8 cellular contexts compared by ENCODE assay signal in the genomic region with DNA sequence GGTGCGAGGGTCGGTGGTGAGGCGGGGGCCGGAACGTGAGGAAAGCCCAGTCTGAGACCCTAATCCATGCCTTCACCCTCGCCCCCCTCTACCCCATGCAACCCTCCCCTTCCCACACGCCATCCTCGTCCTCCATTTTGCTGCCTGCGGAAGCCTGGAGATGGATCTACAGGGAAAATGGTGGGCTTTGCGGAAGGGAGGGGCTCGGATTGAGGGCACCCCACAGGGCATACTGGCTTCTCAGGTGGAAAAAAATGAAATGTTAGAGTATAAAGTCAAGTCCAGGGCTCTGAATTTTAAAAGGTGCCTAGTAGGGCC. TPM values are rescaled to one million over a fixed set of nuclear protein-coding genes. Genes with fewer than 3 reads are reported as not detected.
DNase-seq lines count a peak whose midpoint lies in the region; ATAC-seq and TF ChIP-seq lines count a peak whose summit lies in the region.

No MANE protein-coding gene starts in this region.

- H3K36me3 ChIP-seq in RWPE2 (ENCODE audit: low read depth) (peaks cover 6% of the 10 kb centered on the region; the same call in 1 of the 2 replicates), trophoblast cell (ENCODE audit: control insufficient read depth in 1 of 2, insufficient read depth in 2 of 2, low read length in 2 of 2) (peaks cover 0 to 2% of the 10 kb centered on the region in 2 experiments)

- H3K4me1 ChIP-seq in RWPE2 (ENCODE audit: insufficient read depth, poor library complexity, severe bottlenecking) (no peaks in the 10 kb centered on the region), trophoblast cell (ENCODE audit: control insufficient read depth in 1 of 2, insufficient read depth in 2 of 2, low read length in 2 of 2) (peaks cover 8 to 11% of the 10 kb centered on the region in 2 experiments)

- peak overlapping the region; percentile 85 for H3K4me3 ChIP-seq in RWPE2 (ENCODE audit: severe bottlenecking)
- H3K4me3 ChIP-seq in foreskin fibroblast (ENCODE audit: low read depth in 1 of 2, low read length in 2 of 2), result peak overlapping the region; percentile 62 to 65
- peak overlapping the region; percentile 85 for H3K4me3 ChIP-seq in trophoblast cell (ENCODE audit: low read depth, low read length)

- H3K27me3 Mint-ChIP-seq in activated naive CD4-positive, alpha-beta T cell treated with anti-CD3 and anti-CD28 coated beads for 36 hours (ENCODE audit: low read depth), result no peaks in the 10 kb centered on the region

- DNase-seq in activated naive CD4-positive, alpha-beta T cell treated with anti-CD3 and anti-CD28 coated beads for 36 hours, result no peak
- DNase-seq in activated naive CD4-positive, alpha-beta T cell treated with anti-CD3 and anti-CD28 coated beads, Interleukin-2, amount 50 U/mL, for 16 hours, result no peak
- DNase-seq in RWPE2 (ENCODE audit: low spot score) (no peak), foreskin fibroblast (peak in 1 of 2 donors; percentile 22), trophoblast cell (no peak), cerebellar nuclear complex (lab: John Stamatoyannopoulos, UW) (no peak), left colon (no peak)

- H3K4me1 Mint-ChIP-seq in activated naive CD4-positive, alpha-beta T cell treated with anti-CD3 and anti-CD28 coated beads for 36 hours (ENCODE audit: low read depth), result peaks cover 15% of the 10 kb centered on the region

- H3K18ac ChIP-seq in trophoblast cell (ENCODE audit: low read length), result peak overlapping the region; percentile 61

- no peak overlapping the region for H3K27ac Mint-ChIP-seq in activated naive CD4-positive, alpha-beta T cell treated with anti-CD3 and anti-CD28 coated beads for 36 hours

- peak overlapping the region; percentile 81 for H4K91ac ChIP-seq in trophoblast cell (ENCODE audit: low read depth, low read length)

- H4K8ac ChIP-seq in trophoblast cell (ENCODE audit: low read depth, low read length), result peak overlapping the region; percentile 66

- no peaks in the 10 kb centered on the region for H3K9me3 Mint-ChIP-seq in activated naive CD4-positive, alpha-beta T cell treated with anti-CD3 and anti-CD28 coated beads for 36 hours

- H3K9ac ChIP-seq in trophoblast cell (ENCODE audit: low read length), result peak overlapping the region; percentile 76

- no peak overlapping the region for H3K23ac ChIP-seq in trophoblast cell (ENCODE audit: low read length)

- H3K4me3 Mint-ChIP-seq in activated naive CD4-positive, alpha-beta T cell treated with anti-CD3 and anti-CD28 coated beads for 36 hours, result peak overlapping the region; percentile 63

- H2BK5ac ChIP-seq in trophoblast cell (ENCODE audit: low read depth, low read length, poor library complexity), result peak overlapping the region; percentile 57

- H3K79me2 ChIP-seq in trophoblast cell (ENCODE audit: control insufficient read depth, insufficient read depth, low read length, poor library complexity), result peaks cover 8% of the 10 kb centered on the region

- ATAC-seq in RWPE2 (ENCODE audit: low read depth), result peak; percentile 7; the same call in 1 of the 3 replicates
- no peak for ATAC-seq in GM21737 (IDR thresholded peaks at IDR 0.05; ENCODE audit: unreplicated experiment)
- ATAC-seq in left colon, result no peak

- H2AK5ac ChIP-seq in trophoblast cell (ENCODE audit: low read length), result no peak overlapping the region

- H3K79me1 ChIP-seq in trophoblast cell (ENCODE audit: low read length), result peaks cover 10% of the 10 kb centered on the region

- H3K9me3 ChIP-seq in RWPE2 (ENCODE audit: severe bottlenecking) (no peaks in the 10 kb centered on the region), trophoblast cell (ENCODE audit: insufficient read depth, low read depth, low read length) (peaks cover under 1% of the 10 kb centered on the region)

- peak overlapping the region; percentile 15 for H3K14ac ChIP-seq in trophoblast cell (ENCODE audit: low read length)

- H3K27ac ChIP-seq in RWPE2 (ENCODE audit: poor library complexity, severe bottlenecking) (peak overlapping the region; percentile 18), trophoblast cell (ENCODE audit: low read depth, low read length) (peak overlapping the region; percentile 34)

- TF ChIP-seq CTCF in RWPE2 (IDR thresholded peaks at IDR 0.05; ENCODE audit: poor library complexity, severe bottlenecking), result no peak
- no peak for TF ChIP-seq CTCF in foreskin fibroblast (IDR thresholded peaks at IDR 0.05; ENCODE audit: low read depth, low read length)

- H3K4ac ChIP-seq in trophoblast cell (ENCODE audit: low read depth, low read length), result peak overlapping the region; percentile 78

- WGBS in trophoblast cell (ENCODE audit: extremely low coverage, insufficient coverage, insufficient read length), result no CpG with 5 or more reads among the region's 11 CpGs

- peak overlapping the region; percentile 44 for H4K12ac ChIP-seq in trophoblast cell (ENCODE audit: low read depth, low read length)

- H2AFZ ChIP-seq in trophoblast cell (ENCODE audit: insufficient read depth, low read length, poor library complexity), result peak overlapping the region; percentile 25

- peak overlapping the region; percentile 70 for H3K4me2 ChIP-seq in trophoblast cell (ENCODE audit: low read length)

- H2BK120ac ChIP-seq in trophoblast cell (ENCODE audit: insufficient read depth, low read length, poor library complexity), result peak overlapping the region; percentile 11

- H3K27me3 ChIP-seq in RWPE2 (ENCODE audit: insufficient read depth, poor library complexity, severe bottlenecking) (no peaks in the 10 kb centered on the region), trophoblast cell (ENCODE audit: insufficient read depth, low read length) (no peaks in the 10 kb centered on the region)

- intact Hi-C loops in activated naive CD4-positive, alpha-beta T cell treated with anti-CD3 and anti-CD28 coated beads for 36 hours (cut with micrococcal nuclease), result loop anchor here (1.0 to 2.0 kb wide), 2 partner anchors 39 to 95 kb away; partner anchors contain the start of gene BEX2
- intact Hi-C loops in left colon (cut with DNase I, micrococcal nuclease), result loop anchor here in 1 of 2 donors (10.0 kb wide), 1 partner anchor 249 kb away; no protein-coding TSS in a partner anchor

- no peaks in the 10 kb centered on the region for H3K36me3 Mint-ChIP-seq in activated naive CD4-positive, alpha-beta T cell treated with anti-CD3 and anti-CD28 coated beads for 36 hours (ENCODE audit: low read depth)

- H2BK12ac ChIP-seq in trophoblast cell (ENCODE audit: low read length), result no peak overlapping the region

- CTCF ChIA-PET in activated naive CD4-positive, alpha-beta T cell treated with anti-CD3 and anti-CD28 coated beads for 36 hours (lab: Charles Lee), result no interaction called here

RNA-seq across cellular contexts. Expression of gene BEX4, which starts 0.8 kb away (rescaled TPM):
- 1 to 10 TPM; 8.8 to 9.8 TPM for total RNA-seq in activated naive CD4-positive, alpha-beta T cell treated with anti-CD3 and anti-CD28 coated beads for 36 hours
- 98.4 and 101 TPM in 2 replicates for polyA plus RNA-seq in trophoblast cell (2013)
- 10 to 100 TPM; 12.3 to 16.8 TPM for total RNA-seq in left colon

RNA-seq across cellular contexts. Expression of gene TCEAL8, which starts 39.2 kb away (rescaled TPM):
- 10 to 100 TPM; 24.5 to 27.7 TPM for total RNA-seq in activated naive CD4-positive, alpha-beta T cell treated with anti-CD3 and anti-CD28 coated beads for 36 hours
- 135 and 140 TPM in 2 replicates for polyA plus RNA-seq in trophoblast cell (2013)
- total RNA-seq in left colon, result 10 to 100 TPM; 29.2 to 36.4 TPM
